In genomic region chr17:29005936-29006438, GRCh38 we compare ENCODE assay signal across 8 cellular contexts. TPM values are rescaled to one million over a fixed set of nuclear protein-coding genes. Genes with fewer than 3 reads are reported as not detected.
DNase-seq lines count a peak whose midpoint lies in the region; ATAC-seq and TF ChIP-seq lines count a peak whose summit lies in the region.

Gene SEZ6 (minus strand): TSS chr17:29006033. CDS start chr17:29005869, 164 bp downstream.

- ATAC-seq in GM18858 (IDR thresholded peaks at IDR 0.05; ENCODE audit: unreplicated experiment): no peak
- ATAC-seq in HG03280 (IDR thresholded peaks at IDR 0.05; ENCODE audit: unreplicated experiment): no peak

- peaks cover 42% of the 10 kb centered on the region for H3K27me3 Mint-ChIP-seq in MCF 10A (ENCODE audit: insufficient read depth, unreplicated experiment)

- DNase-seq in DMS79 (lab: John Stamatoyannopoulos, UW) (peak; percentile 47), NCI-H1417 (lab: John Stamatoyannopoulos, UW) (peak; percentile 74 to 93 (median 88)), MCF 10A (ENCODE audit: unreplicated experiment) (peak; percentile 54), iPS-NIHi11 (ENCODE audit: low spot score) (peak; percentile 94)
- DNase-seq in stimulated activated CD4-positive, alpha-beta T cell treated with anti-CD3 and anti-CD28 coated beads, Interleukin-12 subunit alpha, Interleukin-12 subunit beta, amount 100 ng/mL, for 48 hours (ENCODE audit: low read depth in 2 of 3, low spot score in 1 of 3): peak; percentile 29 to 67 (median 56)

- H3K9me3 Mint-ChIP-seq in MCF 10A (ENCODE audit: unreplicated experiment): no peaks in the 10 kb centered on the region

- H3K4me3 Mint-ChIP-seq in MCF 10A (ENCODE audit: unreplicated experiment): no peak within 1 kb of the TSS

- no peaks in the 10 kb centered on the region for H3K36me3 Mint-ChIP-seq in MCF 10A (ENCODE audit: insufficient read depth, unreplicated experiment)

- intact Hi-C loops in MCF 10A (cut with micrococcal nuclease): no loop called here

- BruUV-seq in MCF 10A (replicated peaks; lab: Mats Ljungman, UMichigan): no TSS peak

- no peak within 1 kb of the TSS for H3K27ac Mint-ChIP-seq in MCF 10A (ENCODE audit: low read depth, unreplicated experiment)

- POLR2A ChIA-PET in MCF 10A (lab: Yijun Ruan, JAX): interaction anchor here (1.0 kb wide), 1 partner anchor 9 kb away, joined by 3 read pairs; no protein-coding TSS in a partner anchor

- CTCF ChIA-PET in MCF 10A (lab: Yijun Ruan, JAX): interaction anchor here (1.6 kb wide), 1 partner anchor 41 kb away, joined by 8 read pairs; no protein-coding TSS in a partner anchor

- peaks cover 8% of the 10 kb centered on the region for H3K4me1 Mint-ChIP-seq in MCF 10A (ENCODE audit: insufficient read depth, unreplicated experiment)

- TF ChIP-seq CTCF in VCaP (conservative IDR thresholded peaks at IDR 0.05) (peak; percentile 47), MCF 10A (IDR thresholded peaks at IDR 0.05; ENCODE audit: unreplicated experiment) (no peak)

- peak within 1 kb of the TSS; percentile 64; the same call in 1 of the 2 replicates for H3K27ac ChIP-seq in VCaP

RNA-seq across cellular contexts. Expression of gene SEZ6, which starts in this region (rescaled TPM):
- not detected in 2 replicates for total RNA-seq in MCF 10A (2022)

Comparison
In these comparisons a context has a peak if more than half of its experiments do, and no peak if none do; other contexts are left out.
1. Peak in DNase-seq in MCF 10A; RNA of the gene not detected or under 1 TPM.